In genomic region chr4:102832105-102832504, GRCh38 we compare ENCODE assay signal across 26 cellular contexts.
"Had no signal": no experiment of that assay in that cellular context is flagged by ENCODE, and none has a peak within 500 bp of the region (broad histone marks: within the 10 kb centered on the region; RNA-seq: fewer than 3 reads in every experiment).

No MANE protein-coding gene starts in this region.

- H3K36me3 Mint-ChIP-seq: naive B cell; stimulated activated memory B cell treated with anti-CD40 and anti-IgM and Interleukin-4, amounts not matched to agents 10 μg/mL and 1 μg/mL and 100 μg/mL, for 72 hours had no signal

- H3K9me3 ChIP-seq: body of pancreas, lower lobe of right lung, tibial nerve had no signal

- H3K4me2 ChIP-seq: neural progenitor cell had no signal

- H3K4me3 Mint-ChIP-seq: activated naive CD4-positive, alpha-beta T cell treated with anti-CD3 and anti-CD28 coated beads, Interleukin-2, amount 10 ng/mL, durations not matched to agents 7 days and 5 days; activated T-cell treated with anti-CD3 and anti-CD28 coated beads, Interleukin-2, amount 50 U/mL, for 24 hours; naive B cell; neural progenitor cell; stimulated activated memory B cell treated with anti-CD40 and anti-IgM and Interleukin-4, amounts not matched to agents 10 μg/mL and 1 μg/mL and 100 μg/mL, for 72 hours had no signal

- H3K27me3 ChIP-seq: body of pancreas, cardiac muscle cell, foreskin keratinocyte, neural progenitor cell, tibial nerve had no signal

- H2AFZ ChIP-seq: neural progenitor cell had no signal

- H3K27ac ChIP-seq: body of pancreas, cardiac muscle cell, foreskin keratinocyte, lower lobe of right lung, neural progenitor cell, tibial nerve, WERI-Rb-1 had no signal

- H3K36me3 ChIP-seq: cardiac muscle cell, lower lobe of right lung, neural progenitor cell, tibial nerve had no signal

- H3K27me3 Mint-ChIP-seq: activated T-cell treated with anti-CD3 and anti-CD28 coated beads, Interleukin-2, amount 50 U/mL, for 24 hours; naive B cell; stimulated activated memory B cell treated with anti-CD40 and anti-IgM and Interleukin-4, amounts not matched to agents 10 μg/mL and 1 μg/mL and 100 μg/mL, for 72 hours had no signal

- H3K9me3 Mint-ChIP-seq: activated naive CD4-positive, alpha-beta T cell treated with anti-CD3 and anti-CD28 coated beads, Interleukin-2, amount 10 ng/mL, durations not matched to agents 7 days and 5 days; activated T-cell treated with anti-CD3 and anti-CD28 coated beads, Interleukin-2, amount 50 U/mL, for 24 hours; neural progenitor cell; stimulated activated memory B cell treated with anti-CD40 and anti-IgM and Interleukin-4, amounts not matched to agents 10 μg/mL and 1 μg/mL and 100 μg/mL, for 72 hours had no signal

- H3K4me3 ChIP-seq: body of pancreas, cardiac muscle cell, lower lobe of right lung, neural progenitor cell, tibial nerve had no signal

- ATAC-seq: body of pancreas; foreskin keratinocyte; left colon; lower lobe of right lung; sciatic nerve; stimulated activated memory B cell treated with anti-CD40 and anti-IgM and Interleukin-4, amounts not matched to agents 10 μg/mL and 1 μg/mL and 100 μg/mL, for 72 hours had no signal

- H3K27ac Mint-ChIP-seq: activated naive CD4-positive, alpha-beta T cell treated with anti-CD3 and anti-CD28 coated beads, Interleukin-2, amount 10 ng/mL, durations not matched to agents 7 days and 5 days; activated T-cell treated with anti-CD3 and anti-CD28 coated beads, Interleukin-2, amount 50 U/mL, for 24 hours; neural progenitor cell; stimulated activated memory B cell treated with anti-CD40 and anti-IgM and Interleukin-4, amounts not matched to agents 10 μg/mL and 1 μg/mL and 100 μg/mL, for 72 hours had no signal

- DNase-seq: activated CD4-positive, alpha-beta T cell treated with anti-CD3 and anti-CD28 coated beads for 1 hour; activated CD4-positive, alpha-beta T cell treated with anti-CD3 and anti-CD28 coated beads, Interleukin-2, amount 50 U/mL, for 4 hours; activated CD8-positive, alpha-beta memory T cell treated with anti-CD3 and anti-CD28 coated beads for 24 hours; activated CD8-positive, alpha-beta memory T cell treated with anti-CD3 and anti-CD28 coated beads, Interleukin-2, amount 50 U/mL, for 4 hours; activated effector memory CD4-positive, alpha-beta T cell treated with anti-CD3 and anti-CD28 coated beads, Interleukin-2, amount 50 U/mL, for 16 hours; activated naive CD4-positive, alpha-beta T cell treated with anti-CD3 and anti-CD28 coated beads, Interleukin-2, amount 10 ng/mL, durations not matched to agents 7 days and 5 days; activated T-cell treated with anti-CD3 and anti-CD28 coated beads, Interleukin-2, amount 50 U/mL, for 24 hours; anterior cingulate cortex; body of pancreas; dermis blood vessel endothelial cell; effector CD8-positive, alpha-beta T cell; foreskin keratinocyte; left colon; lower lobe of right lung; mesendoderm; naive B cell; small intestine; stimulated activated CD4-positive, alpha-beta T cell treated with anti-CD3 and anti-CD28 coated beads, Interleukin-2, amount 100 ng/mL, for 24 hours; substantia nigra; SW 1271; WERI-Rb-1 had no signal
